ENCODE assay signal across 8 cellular contexts in the genomic region with DNA sequence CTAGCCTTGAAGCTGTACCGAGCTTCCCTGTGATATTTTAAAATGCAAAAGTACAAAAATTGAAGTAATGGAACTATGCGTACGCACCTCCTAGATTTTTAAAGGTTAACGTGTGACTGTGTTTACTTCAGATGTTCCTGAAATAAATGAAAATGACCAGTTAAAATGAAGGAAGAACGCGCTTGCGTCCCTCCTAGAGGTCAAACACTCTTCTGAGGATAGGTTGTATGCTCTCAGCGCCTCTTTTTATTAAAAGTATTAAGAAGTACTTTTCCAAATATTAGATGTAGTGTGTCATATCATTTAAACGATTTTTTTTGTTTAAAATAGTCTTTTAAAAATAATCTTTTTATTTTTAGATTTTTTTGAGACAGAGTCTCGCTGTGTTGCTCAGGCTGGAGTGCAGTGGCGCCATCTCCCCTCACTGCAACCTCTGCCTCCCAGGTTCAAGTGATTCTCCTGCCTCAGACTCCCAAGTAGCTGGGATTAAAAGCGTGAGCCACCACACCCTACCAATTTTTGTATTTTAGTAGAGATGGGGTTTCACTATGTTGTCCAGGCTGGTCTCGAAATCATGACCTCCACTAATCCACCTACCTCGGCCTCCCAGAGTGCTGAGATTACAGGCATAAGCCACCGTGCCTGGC. TPM values are rescaled to one million over a fixed set of nuclear protein-coding genes. Genes with fewer than 3 reads are reported as not detected.
DNase-seq lines count a peak whose midpoint lies in the region; ATAC-seq and TF ChIP-seq lines count a peak whose summit lies in the region.

No MANE protein-coding gene starts in this region.

- H4K20me1 ChIP-seq in OCI-LY3 (ENCODE audit: insufficient read depth, low read length), result no peaks in the 10 kb centered on the region
- no peaks in the 10 kb centered on the region for H4K20me1 ChIP-seq in neural progenitor cell (ENCODE audit: low read depth)

- no peaks in the 10 kb centered on the region for H3K4me1 Mint-ChIP-seq in neural progenitor cell

- no peaks in the 10 kb centered on the region for H3K27me3 ChIP-seq in OCI-LY3 (ENCODE audit: low read depth, low read length)
- H3K27me3 ChIP-seq in endocrine pancreas (ENCODE audit: control insufficient read depth, insufficient read depth, low read length), result no peaks in the 10 kb centered on the region
- H3K27me3 ChIP-seq in neural progenitor cell, result no peaks in the 10 kb centered on the region

- H2AFZ ChIP-seq in OCI-LY3 (ENCODE audit: low read depth, low read length) (peak overlapping the region; percentile 50), neural progenitor cell (replicated peaks) (peak overlapping the region; percentile 40)

- TF ChIP-seq CTCF in OCI-LY3 (IDR thresholded peaks at IDR 0.05; ENCODE audit: low read depth, low read length), result no peak
- no peak for TF ChIP-seq CTCF in neural progenitor cell (IDR thresholded peaks at IDR 0.05)

- H3K27ac Mint-ChIP-seq in neural progenitor cell, result no peak overlapping the region

- no peaks in the 10 kb centered on the region for H3K27me3 Mint-ChIP-seq in neural progenitor cell (ENCODE audit: insufficient read depth, low read depth)

- H3K4me1 ChIP-seq in OCI-LY3 (ENCODE audit: low read length) (no peaks in the 10 kb centered on the region), endocrine pancreas (ENCODE audit: control insufficient read depth, insufficient read depth, low read length) (peaks cover 14% of the 10 kb centered on the region), neural progenitor cell (no peaks in the 10 kb centered on the region)

- H3K36me3 ChIP-seq in OCI-LY3 (replicated peaks; ENCODE audit: low read depth, low read length) (peaks cover 2% of the 10 kb centered on the region), endocrine pancreas (ENCODE audit: control insufficient read depth, insufficient read depth, low read length) (no peaks in the 10 kb centered on the region), neural progenitor cell (no peaks in the 10 kb centered on the region)

- peak; percentile 46 for DNase-seq in SKM-1 (lab: John Stamatoyannopoulos, UW; ENCODE audit: unreplicated experiment)
- no peak for DNase-seq in SKM-1 treated with dmso at 0.1 percent for 144 hours (lab: John Stamatoyannopoulos, UW; ENCODE audit: unreplicated experiment)
- DNase-seq in neural progenitor cell (ENCODE audit: low spot score), result no peak
- DNase-seq in NCI-H146 (lab: John Stamatoyannopoulos, UW), result no peak
- no peak for DNase-seq in T1000 (lab: John Stamatoyannopoulos, UW)

- H3K27ac ChIP-seq in OCI-LY3 (ENCODE audit: low read length) (peak overlapping the region; percentile 85), neural progenitor cell (no peak overlapping the region)

- H3K9ac ChIP-seq in OCI-LY3 (ENCODE audit: low read length) (peak overlapping the region; percentile 64), endocrine pancreas (ENCODE audit: control insufficient read depth, insufficient read depth, low read length) (peak overlapping the region; percentile 68), neural progenitor cell (no peak overlapping the region)

- H3K36me3 Mint-ChIP-seq in neural progenitor cell, result peaks cover 2% of the 10 kb centered on the region

- H3K79me2 ChIP-seq in OCI-LY3 (ENCODE audit: low read length), result no peaks in the 10 kb centered on the region
- no peaks in the 10 kb centered on the region for H3K79me2 ChIP-seq in neural progenitor cell (ENCODE audit: low read depth)

- H3K4me3 ChIP-seq in OCI-LY3 (ENCODE audit: low read length) (peak overlapping the region; percentile 85), endocrine pancreas (ENCODE audit: control insufficient read depth, insufficient read depth, low read length) (peak overlapping the region; percentile 92), neural progenitor cell (peak overlapping the region; percentile 53)

- H3K4me3 Mint-ChIP-seq in neural progenitor cell, result peak overlapping the region; percentile 85

- H3K9me3 ChIP-seq in OCI-LY3 (ENCODE audit: insufficient read depth, low read length) (no peaks in the 10 kb centered on the region), endocrine pancreas (ENCODE audit: control insufficient read depth, low read length) (no peaks in the 10 kb centered on the region), neural progenitor cell (ENCODE audit: low read depth) (no peaks in the 10 kb centered on the region)

- H3F3A ChIP-seq in neural progenitor cell (ENCODE audit: low read depth), result peaks cover 19% of the 10 kb centered on the region

- no peak for ATAC-seq in HG03097 (IDR thresholded peaks at IDR 0.05; ENCODE audit: low FRiP score, unreplicated experiment)

- no peaks in the 10 kb centered on the region for H3K9me3 Mint-ChIP-seq in neural progenitor cell

- H3K4me2 ChIP-seq in OCI-LY3 (ENCODE audit: low read length) (peak overlapping the region; percentile 84), neural progenitor cell (peak overlapping the region; percentile 79)

RNA-seq across cellular contexts. Expression of gene TRIM38, which starts 30.6 kb away (rescaled TPM):
- total RNA-seq in neural progenitor cell (ENCODE audit: low replicate concordance), result 0.25 and 0.30 TPM in 2 replicates
